ENCODE assay signal across 15 cellular contexts in the genomic region with DNA sequence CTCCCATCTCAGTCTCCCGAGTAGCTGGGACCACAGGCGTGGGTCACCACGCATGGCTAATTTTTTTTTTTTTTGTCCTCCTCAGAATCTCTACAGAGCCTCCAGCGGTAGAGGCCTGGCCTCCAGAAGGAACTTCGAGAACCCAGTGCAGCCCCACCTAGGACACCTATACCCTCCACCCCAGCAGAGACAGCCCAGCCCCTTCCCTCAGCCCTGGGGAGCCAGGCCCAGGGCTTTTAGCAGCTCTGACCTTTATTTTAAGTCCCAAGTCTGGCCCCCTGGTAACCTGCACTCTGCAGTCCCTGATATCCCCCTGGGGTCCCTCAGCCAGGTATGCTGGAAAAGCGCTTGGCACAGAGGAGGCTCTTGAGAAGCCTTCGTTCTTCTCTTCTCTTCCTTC. TPM values are rescaled to one million over a fixed set of nuclear protein-coding genes. Genes with fewer than 3 reads are reported as not detected.
DNase-seq lines count a peak whose midpoint lies in the region; ATAC-seq and TF ChIP-seq lines count a peak whose summit lies in the region.
"Had no signal": no experiment of that assay in that cellular context is flagged by ENCODE, and none has a peak within 500 bp of the region (broad histone marks: within the 10 kb centered on the region; RNA-seq: fewer than 3 reads in every experiment).

No MANE protein-coding gene starts in this region.

- H3K9me3 Mint-ChIP-seq in activated CD8-positive, alpha-beta T cell treated with anti-CD3 and anti-CD28 coated beads, Interleukin-2, amount 10 ng/mL, durations not matched to agents 7 days and 5 days (ENCODE audit: insufficient read depth) = peaks cover 6% of the 10 kb centered on the region
- peaks cover 13% of the 10 kb centered on the region for H3K9me3 Mint-ChIP-seq in activated CD8-positive, alpha-beta T cell treated with anti-CD3 and anti-CD28 coated beads for 36 hours
- peaks cover 12% of the 10 kb centered on the region for H3K9me3 Mint-ChIP-seq in activated naive CD8-positive, alpha-beta T cell treated with anti-CD3 and anti-CD28 coated beads for 36 hours

- DNase-seq in activated CD8-positive, alpha-beta T cell treated with anti-CD3 and anti-CD28 coated beads, Interleukin-2, amount 10 ng/mL, durations not matched to agents 7 days and 5 days = no peak
- no peak for DNase-seq in activated CD8-positive, alpha-beta T cell treated with anti-CD3 and anti-CD28 coated beads for 36 hours
- DNase-seq in activated naive CD8-positive, alpha-beta T cell treated with anti-CD3 and anti-CD28 coated beads for 36 hours = no peak
- DNase-seq in testis = no peak
- no peak for DNase-seq in NCI-H187 treated with DMSO at 0.1 percent for 48 hours (lab: John Stamatoyannopoulos, UW)
- DNase-seq: activated effector memory CD4-positive, alpha-beta T cell treated with anti-CD3 and anti-CD28 coated beads, Interleukin-2, amount 50 U/mL, for 16 hours; cortex of kidney; NCI-H226 had no signal

- no peak for TF ChIP-seq CTCF in activated CD8-positive, alpha-beta T cell treated with anti-CD3 and anti-CD28 coated beads for 36 hours (IDR thresholded peaks at IDR 0.05)
- no peak for TF ChIP-seq CTCF in testis (IDR thresholded peaks at IDR 0.05)

- H3K4me3 ChIP-seq in muscle layer of duodenum (ENCODE audit: low read depth in 1 of 2, low read length in 2 of 2) (peak overlapping the region in 1 of 2 donors; percentile 48), testis (no peak overlapping the region)
- H3K4me3 ChIP-seq: suprapubic skin had no signal

- H3K36me3 ChIP-seq in muscle layer of duodenum (ENCODE audit: control insufficient read depth in 1 of 2, insufficient read depth in 2 of 2, low read length in 2 of 2) (no peaks in the 10 kb centered on the region), testis (ENCODE audit: low read depth, missing control alignments) (no peaks in the 10 kb centered on the region)
- H3K36me3 ChIP-seq: suprapubic skin had no signal

- intact Hi-C loops in activated CD8-positive, alpha-beta T cell treated with anti-CD3 and anti-CD28 coated beads for 36 hours (cut with micrococcal nuclease) = no loop called here
- intact Hi-C loops in testis (cut with DNase I; ENCODE audit: low total_unique reads) = no loop called here

- peaks cover 40 to 77% of the 10 kb centered on the region in 2 donors for H3K4me1 ChIP-seq in muscle layer of duodenum (ENCODE audit: control insufficient read depth in 1 of 2, insufficient read depth in 2 of 2, low read length in 2 of 2)
- peaks cover 23% of the 10 kb centered on the region for H3K4me1 ChIP-seq in testis

- H3K27me3 ChIP-seq in muscle layer of duodenum (ENCODE audit: low read depth, low read length) = no peaks in the 10 kb centered on the region
- H3K27me3 ChIP-seq in testis = no peaks in the 10 kb centered on the region

- no peak for TF ChIP-seq POLR2A in testis (IDR thresholded peaks at IDR 0.05)

- H3K9me3 ChIP-seq in muscle layer of duodenum (ENCODE audit: control insufficient read depth in 1 of 2, low read length in 2 of 2) = no peaks in the 10 kb centered on the region
- H3K9me3 ChIP-seq in testis = no peaks in the 10 kb centered on the region
- H3K9me3 ChIP-seq: SK-N-SH, suprapubic skin had no signal

- H3K27me3 Mint-ChIP-seq in activated CD8-positive, alpha-beta T cell treated with anti-CD3 and anti-CD28 coated beads, Interleukin-2, amount 10 ng/mL, durations not matched to agents 7 days and 5 days (ENCODE audit: low read depth) = peaks cover 4% of the 10 kb centered on the region
- no peaks in the 10 kb centered on the region for H3K27me3 Mint-ChIP-seq in activated CD8-positive, alpha-beta T cell treated with anti-CD3 and anti-CD28 coated beads for 36 hours
- peaks cover 12% of the 10 kb centered on the region for H3K27me3 Mint-ChIP-seq in activated naive CD8-positive, alpha-beta T cell treated with anti-CD3 and anti-CD28 coated beads for 36 hours

- 89 to 95% methylated on average over 7 of the region's 7 CpGs for WGBS in testis, 2 donors

- no peak for ATAC-seq in activated CD8-positive, alpha-beta T cell treated with anti-CD3 and anti-CD28 coated beads, Interleukin-2, amount 10 ng/mL, durations not matched to agents 7 days and 5 days
- no peak for ATAC-seq in activated CD8-positive, alpha-beta T cell treated with anti-CD3 and anti-CD28 coated beads for 36 hours
- ATAC-seq in GM18861 (IDR thresholded peaks at IDR 0.05; ENCODE audit: unreplicated experiment) (no peak), HG03520 (IDR thresholded peaks at IDR 0.05; ENCODE audit: unreplicated experiment) (no peak)

- POLR2A ChIA-PET in activated CD8-positive, alpha-beta T cell treated with anti-CD3 and anti-CD28 coated beads, Interleukin-2, amount 10 ng/mL, durations not matched to agents 7 days and 5 days (lab: Charles Lee) = no interaction called here
- POLR2A ChIA-PET in activated CD8-positive, alpha-beta T cell treated with anti-CD3 and anti-CD28 coated beads for 36 hours (lab: Charles Lee) = interaction anchor here (2.9 to 5.3 kb wide), 2 partner anchors 10 to 50 kb away, joined by 12 to 25 read pairs; a partner anchor contains a TSS

- H3K27ac Mint-ChIP-seq in activated CD8-positive, alpha-beta T cell treated with anti-CD3 and anti-CD28 coated beads, Interleukin-2, amount 10 ng/mL, durations not matched to agents 7 days and 5 days = peak overlapping the region; percentile 91
- no peak overlapping the region for H3K27ac Mint-ChIP-seq in activated CD8-positive, alpha-beta T cell treated with anti-CD3 and anti-CD28 coated beads for 36 hours
- H3K27ac Mint-ChIP-seq in activated naive CD8-positive, alpha-beta T cell treated with anti-CD3 and anti-CD28 coated beads for 36 hours = peak overlapping the region; percentile 55

- CTCF ChIA-PET in activated CD8-positive, alpha-beta T cell treated with anti-CD3 and anti-CD28 coated beads, Interleukin-2, amount 10 ng/mL, durations not matched to agents 7 days and 5 days (lab: Charles Lee) = interaction anchor here (1.3 to 4.0 kb wide), 3 partner anchors 25 to 38 kb away, joined by 3 to 22 read pairs (median 4); no protein-coding TSS in a partner anchor
- CTCF ChIA-PET in activated CD8-positive, alpha-beta T cell treated with anti-CD3 and anti-CD28 coated beads for 36 hours (lab: Charles Lee) = interaction anchor here (1.3 to 3.7 kb wide), 2 partner anchors 25 to 134 kb away, joined by 4 to 10 read pairs; no protein-coding TSS in a partner anchor

- peak overlapping the region; percentile 87 for H3K27ac ChIP-seq in muscle layer of duodenum (ENCODE audit: low read length)
- peak overlapping the region; percentile 86 to 88 for H3K27ac ChIP-seq in testis

- H3K4me3 Mint-ChIP-seq in activated CD8-positive, alpha-beta T cell treated with anti-CD3 and anti-CD28 coated beads, Interleukin-2, amount 10 ng/mL, durations not matched to agents 7 days and 5 days = no peak overlapping the region
- H3K4me3 Mint-ChIP-seq in activated CD8-positive, alpha-beta T cell treated with anti-CD3 and anti-CD28 coated beads for 36 hours = no peak overlapping the region
- no peak overlapping the region for H3K4me3 Mint-ChIP-seq in activated naive CD8-positive, alpha-beta T cell treated with anti-CD3 and anti-CD28 coated beads for 36 hours
- H3K4me3 Mint-ChIP-seq: mesothelial cell of epicardium had no signal

- H3K36me3 Mint-ChIP-seq in activated CD8-positive, alpha-beta T cell treated with anti-CD3 and anti-CD28 coated beads, Interleukin-2, amount 10 ng/mL, durations not matched to agents 7 days and 5 days (ENCODE audit: low read depth) = peaks cover 74% of the 10 kb centered on the region
- H3K36me3 Mint-ChIP-seq in activated CD8-positive, alpha-beta T cell treated with anti-CD3 and anti-CD28 coated beads for 36 hours (ENCODE audit: low read depth) = peaks cover 18% of the 10 kb centered on the region
- H3K36me3 Mint-ChIP-seq in activated naive CD8-positive, alpha-beta T cell treated with anti-CD3 and anti-CD28 coated beads for 36 hours = peaks cover 19% of the 10 kb centered on the region

- peaks cover 94% of the 10 kb centered on the region for H3K4me1 Mint-ChIP-seq in activated CD8-positive, alpha-beta T cell treated with anti-CD3 and anti-CD28 coated beads, Interleukin-2, amount 10 ng/mL, durations not matched to agents 7 days and 5 days (ENCODE audit: low read depth)
- H3K4me1 Mint-ChIP-seq in activated CD8-positive, alpha-beta T cell treated with anti-CD3 and anti-CD28 coated beads for 36 hours (ENCODE audit: low read depth) = peaks cover 88% of the 10 kb centered on the region
- H3K4me1 Mint-ChIP-seq in activated naive CD8-positive, alpha-beta T cell treated with anti-CD3 and anti-CD28 coated beads for 36 hours = peaks cover 80% of the 10 kb centered on the region

RNA-seq across cellular contexts. Expression of a gene that starts 5.2 kb away (rescaled TPM):
- 10 to 100 TPM; 67.8 to 73.0 TPM for total RNA-seq in activated CD8-positive, alpha-beta T cell treated with anti-CD3 and anti-CD28 coated beads, Interleukin-2, amount 10 ng/mL, durations not matched to agents 7 days and 5 days
- 10 to 100 TPM; 12.2 to 13.6 TPM for total RNA-seq in activated CD8-positive, alpha-beta T cell treated with anti-CD3 and anti-CD28 coated beads for 36 hours
- total RNA-seq in activated naive CD8-positive, alpha-beta T cell treated with anti-CD3 and anti-CD28 coated beads for 36 hours = 1 to 10 TPM; 5.3 to 6.6 TPM
- 1 to 10 TPM; 3.5 to 3.9 TPM for total RNA-seq in testis
- polyA plus RNA-seq in testis (ENCODE audit: insufficient read depth, low read depth, low replicate concordance) = 19.6 TPM

RNA-seq across cellular contexts. Expression of a gene that starts 27.4 kb away (rescaled TPM):
- total RNA-seq in activated CD8-positive, alpha-beta T cell treated with anti-CD3 and anti-CD28 coated beads, Interleukin-2, amount 10 ng/mL, durations not matched to agents 7 days and 5 days = under 1 TPM; 0.13 to 0.32 TPM
- not detected for total RNA-seq in activated CD8-positive, alpha-beta T cell treated with anti-CD3 and anti-CD28 coated beads for 36 hours
- not detected for total RNA-seq in activated naive CD8-positive, alpha-beta T cell treated with anti-CD3 and anti-CD28 coated beads for 36 hours
- 10 to 100 TPM; 48.7 to 84.8 TPM for total RNA-seq in testis
- polyA plus RNA-seq in testis (ENCODE audit: insufficient read depth, low read depth, low replicate concordance) = 171 TPM
- total RNA-seq: A673, suprapubic skin had no signal

RNA-seq across cellular contexts. Expression of a gene that starts 49.0 kb away (rescaled TPM):
- 100 to 1,000 TPM; 167 to 170 TPM for total RNA-seq in activated CD8-positive, alpha-beta T cell treated with anti-CD3 and anti-CD28 coated beads, Interleukin-2, amount 10 ng/mL, durations not matched to agents 7 days and 5 days
- total RNA-seq in activated CD8-positive, alpha-beta T cell treated with anti-CD3 and anti-CD28 coated beads for 36 hours = 100 to 1,000 TPM; 116 to 119 TPM
- 100 to 1,000 TPM; 165 to 166 TPM for total RNA-seq in activated naive CD8-positive, alpha-beta T cell treated with anti-CD3 and anti-CD28 coated beads for 36 hours
- 100 to 1,000 TPM; 135 to 168 TPM for total RNA-seq in testis
- polyA plus RNA-seq in testis (ENCODE audit: insufficient read depth, low read depth, low replicate concordance) = 208 TPM

Comparison
In these comparisons a context has a peak if more than half of its experiments do, and no peak if none do; other contexts are left out.
1. RNA of a gene that starts 5.2 kb away (total RNA-seq): 67.8 to 73.0 TPM in activated CD8-positive, alpha-beta T cell treated with anti-CD3 and anti-CD28 coated beads, Interleukin-2, amount 10 ng/mL, durations not matched to agents 7 days and 5 days; 12.2 to 13.6 TPM in activated CD8-positive, alpha-beta T cell treated with anti-CD3 and anti-CD28 coated beads for 36 hours, 5.3 to 6.6 TPM in activated naive CD8-positive, alpha-beta T cell treated with anti-CD3 and anti-CD28 coated beads for 36 hours and 3.5 to 3.9 TPM in testis; every median in the first group is over 4 times any median in the second.
2. RNA of a gene that starts 27.4 kb away (total RNA-seq): 48.7 to 84.8 TPM in testis; 0.13 to 0.32 TPM in activated CD8-positive, alpha-beta T cell treated with anti-CD3 and anti-CD28 coated beads, Interleukin-2, amount 10 ng/mL, durations not matched to agents 7 days and 5 days, not detected in activated CD8-positive, alpha-beta T cell treated with anti-CD3 and anti-CD28 coated beads for 36 hours and not detected in activated naive CD8-positive, alpha-beta T cell treated with anti-CD3 and anti-CD28 coated beads for 36 hours; every median in the first group is over 10 times any median in the second.